Comparison of ENCODE assay signal across 30 cellular contexts in genomic region chr1:166464333-166464732, GRCh38.
"Had no signal": no experiment of that assay in that cellular context is flagged by ENCODE, and none has a peak within 500 bp of the region (broad histone marks: within the 10 kb centered on the region; RNA-seq: fewer than 3 reads in every experiment).

No MANE protein-coding gene starts in this region.

- H3K4me3 ChIP-seq: ovary, psoas muscle, right lobe of liver, sigmoid colon, stomach, suprapubic skin, testis, tibial artery, transverse colon, upper lobe of right lung, uterus had no signal

- H2AFZ ChIP-seq: parathyroid adenoma had no signal

- DNase-seq: naive thymus-derived CD8-positive, alpha-beta T cell; nephron progenitor cell; occipital lobe; ovary; posterior cingulate gyrus; psoas muscle; right cardiac atrium; right lobe of liver; sigmoid colon; small intestine; stimulated activated CD4-positive, alpha-beta T cell treated with anti-CD3 and anti-CD28 coated beads, Interleukin-15, amount 100 ng/mL, for 24 hours; stimulated activated CD4-positive, alpha-beta T cell treated with anti-CD3 and anti-CD28 coated beads, Interleukin-2, amount 100 ng/mL, for 24 hours; stimulated activated CD4-positive, alpha-beta T cell treated with anti-CD3 and anti-CD28 coated beads, Interleukin-2, amount 100 ng/mL, for 48 hours; stimulated activated CD4-positive, alpha-beta T cell treated with anti-CD3 and anti-CD28 coated beads, Interleukin-4, amount 100 ng/mL, for 24 hours; stimulated activated naive B cell treated with anti-CD40 and anti-IgM and Interleukin-4, amounts not matched to agents 10 μg/mL and 1 μg/mL and 100 μg/mL, for 72 hours; stimulated activated naive CD4-positive, alpha-beta T cell treated with Interleukin-2 at 50 U/mL for 16 hours; stomach; testis; tibial artery; transverse colon; upper lobe of right lung; uterus had no signal

- H3K27ac ChIP-seq: ovary, parathyroid adenoma, psoas muscle, right lobe of liver, sigmoid colon, stomach, suprapubic skin, testis, tibial artery, transverse colon, upper lobe of right lung, uterus had no signal

- H3K36me3 ChIP-seq: ovary, right lobe of liver, sigmoid colon, stomach, suprapubic skin, tibial artery, transverse colon, upper lobe of right lung, uterus had no signal

- H3K4me3 Mint-ChIP-seq: naive thymus-derived CD8-positive, alpha-beta T cell; natural killer cell treated with Interleukin-12 subunit alpha and Interleukin-12 subunit beta and Interleukin-15 and Interleukin-18, amount 100 ng/mL, for 72 hours; nephron progenitor cell; neural crest cell; stimulated activated effector memory CD8-positive, alpha-beta T cell treated with anti-CD3 and anti-CD28 coated beads, Interleukin-12 subunit alpha, Interleukin-12 subunit beta, amount 100 ng/mL, for 72 hours; stimulated activated naive B cell treated with anti-CD40 and anti-IgM and Interleukin-4, amounts not matched to agents 10 μg/mL and 1 μg/mL and 100 μg/mL, for 72 hours; stimulated activated naive CD8-positive, alpha-beta T cell treated with anti-CD3 and anti-CD28 coated beads, Interleukin-15, Interleukin-2, amounts not matched to agents 100 ng/mL and 50 ng/mL, for 24 hours; type B pancreatic cell had no signal

- H3K27ac Mint-ChIP-seq: naive thymus-derived CD8-positive, alpha-beta T cell; natural killer cell treated with Interleukin-12 subunit alpha and Interleukin-12 subunit beta and Interleukin-15 and Interleukin-18, amount 100 ng/mL, for 72 hours; nephron progenitor cell; progenitor cell of endocrine pancreas; stimulated activated effector memory CD8-positive, alpha-beta T cell treated with anti-CD3 and anti-CD28 coated beads, Interleukin-12 subunit alpha, Interleukin-12 subunit beta, amount 100 ng/mL, for 72 hours; stimulated activated naive B cell treated with anti-CD40 and anti-IgM and Interleukin-4, amounts not matched to agents 10 μg/mL and 1 μg/mL and 100 μg/mL, for 72 hours; stimulated activated naive CD8-positive, alpha-beta T cell treated with anti-CD3 and anti-CD28 coated beads, Interleukin-15, Interleukin-2, amounts not matched to agents 100 ng/mL and 50 ng/mL, for 24 hours; type B pancreatic cell had no signal

- H3K79me2 ChIP-seq: parathyroid adenoma had no signal

- H3K4me1 ChIP-seq: parathyroid adenoma, psoas muscle, sigmoid colon, stomach, suprapubic skin, testis, tibial artery, transverse colon, upper lobe of right lung, uterus had no signal

- H3K27me3 Mint-ChIP-seq: progenitor cell of endocrine pancreas, type B pancreatic cell had no signal

- ATAC-seq: naive thymus-derived CD8-positive, alpha-beta T cell; natural killer cell treated with Interleukin-12 subunit alpha and Interleukin-12 subunit beta and Interleukin-15 and Interleukin-18, amount 100 ng/mL, for 72 hours; psoas muscle; right cardiac atrium; right lobe of liver; stimulated activated effector memory CD8-positive, alpha-beta T cell treated with anti-CD3 and anti-CD28 coated beads, Interleukin-12 subunit alpha, Interleukin-12 subunit beta, amount 100 ng/mL, for 72 hours; stimulated activated naive B cell treated with anti-CD40 and anti-IgM and Interleukin-4, amounts not matched to agents 10 μg/mL and 1 μg/mL and 100 μg/mL, for 72 hours; upper lobe of right lung had no signal

- H3K4me1 Mint-ChIP-seq: naive thymus-derived CD8-positive, alpha-beta T cell; neural crest cell; stimulated activated effector memory CD8-positive, alpha-beta T cell treated with anti-CD3 and anti-CD28 coated beads, Interleukin-12 subunit alpha, Interleukin-12 subunit beta, amount 100 ng/mL, for 72 hours; stimulated activated naive B cell treated with anti-CD40 and anti-IgM and Interleukin-4, amounts not matched to agents 10 μg/mL and 1 μg/mL and 100 μg/mL, for 72 hours had no signal

- H3K36me3 Mint-ChIP-seq: stimulated activated effector memory CD8-positive, alpha-beta T cell treated with anti-CD3 and anti-CD28 coated beads, Interleukin-12 subunit alpha, Interleukin-12 subunit beta, amount 100 ng/mL, for 72 hours; type B pancreatic cell had no signal

- H3K27me3 ChIP-seq: ovary, right lobe of liver, sigmoid colon, stomach, suprapubic skin, testis, tibial artery, transverse colon, upper lobe of right lung, uterus had no signal

- H3K9me3 ChIP-seq: sigmoid colon, testis, upper lobe of right lung, uterus had no signal

- H3K9ac ChIP-seq: parathyroid adenoma had no signal
